9 cellular contexts compared by ENCODE assay signal in genomic region chr13:97254809-97255208, GRCh38. TPM values are rescaled to one million over a fixed set of nuclear protein-coding genes. Genes with fewer than 3 reads are reported as not detected.
DNase-seq lines count a peak whose midpoint lies in the region; ATAC-seq, FAIRE-seq and TF ChIP-seq lines count a peak whose summit lies in the region.
"Had no signal": no experiment of that assay in that cellular context is flagged by ENCODE, and none has a peak within 500 bp of the region (broad histone marks: within the 10 kb centered on the region; RNA-seq: fewer than 3 reads in every experiment).

No MANE protein-coding gene starts in this region.

- H3K9me3 ChIP-seq in heart right ventricle (no peaks in the 10 kb centered on the region), right cardiac atrium (ENCODE audit: control insufficient read depth, low read length) (no peaks in the 10 kb centered on the region), K562 (replicated peaks; ENCODE audit: control insufficient read depth, insufficient read depth, low read depth, low read length) (no peaks in the 10 kb centered on the region), left lung (no peaks in the 10 kb centered on the region), uterus (no peaks in the 10 kb centered on the region)

- no peak for TF ChIP-seq RAD21 in K562 (CRISPR knock-in tag; conservative IDR thresholded peaks at IDR 0.05 in 1 of 2, IDR thresholded peaks at IDR 0.05 in 1 of 2)

- H2AFZ ChIP-seq in K562 (ENCODE audit: low read depth, low read length) = no peak overlapping the region

- H3K27me3 ChIP-seq in heart right ventricle = no peaks in the 10 kb centered on the region
- no peaks in the 10 kb centered on the region for H3K27me3 ChIP-seq in right cardiac atrium (ENCODE audit: control insufficient read depth, insufficient read depth)
- H3K27me3 ChIP-seq in K562 (ENCODE audit: control insufficient read depth in 2 of 2, insufficient read depth in 2 of 2, low read length in 2 of 2) = no peaks in the 10 kb centered on the region
- no peaks in the 10 kb centered on the region for H3K27me3 ChIP-seq in left lung
- H3K27me3 ChIP-seq in uterus = no peaks in the 10 kb centered on the region

- CTCF ChIA-PET in K562 (lab: Yijun Ruan, JAX; ENCODE audit: low intra/inter-chr PET ratio) = no interaction called here

- H3K9ac ChIP-seq in K562 (ENCODE audit: insufficient read depth in 1 of 2, low read depth in 2 of 2, low read length in 2 of 2) = peak overlapping the region in 1 of 2 experiments; percentile 93; a peak in 3 of 4 replicates

- H4K20me1 ChIP-seq in K562 (replicated peaks; ENCODE audit: control insufficient read depth, insufficient read depth, low read length) = no peaks in the 10 kb centered on the region

- FAIRE-seq in K562 (lab: Jason Lieb, UNC) = no peak

- H3K36me3 ChIP-seq in heart right ventricle = no peaks in the 10 kb centered on the region
- H3K36me3 ChIP-seq in K562 (ENCODE audit: control insufficient read depth, insufficient read depth, low read length) = peaks cover 11% of the 10 kb centered on the region; the same call in 2 of the 3 replicates
- no peaks in the 10 kb centered on the region for H3K36me3 ChIP-seq in left lung
- H3K36me3 ChIP-seq in uterus = no peaks in the 10 kb centered on the region

- in situ Hi-C loops in K562 (cut with MboI) = no loop called here

- POLR2A ChIA-PET in K562 (lab: Yijun Ruan, JAX) = no interaction called here

- no peak for DNase-seq in heart right ventricle
- DNase-seq in right cardiac atrium = no peak
- DNase-seq in K562 (ENCODE audit: extremely low read depth in 1 of 4, low spot score in 3 of 4) = no peak
- no peak for DNase-seq in left lung
- no peak for DNase-seq in uterus
- DNase-seq in left lobe of liver (ENCODE audit: low spot score) = no peak
- DNase-seq in foreskin melanocyte = no peak
- DNase-seq: amniotic stem cell had no signal

- H3K27ac ChIP-seq in heart right ventricle (peak overlapping the region in 7 of 10 donors; percentile 60 to 80 (median 72)), right cardiac atrium (ENCODE audit: low read length) (no peak overlapping the region), K562 (ENCODE audit: extremely low read depth, low read depth, low read length) (peak overlapping the region; percentile 100), left lung (peak overlapping the region; percentile 75 to 79), uterus (peak overlapping the region; percentile 63 to 71)

- TF ChIP-seq EP300 in K562 (IDR thresholded peaks at IDR 0.05; ENCODE audit: low read length) = no peak

- no TSS peak for BruUV-seq in K562 (replicated peaks; lab: Mats Ljungman, UMichigan)

- peaks cover 89% of the 10 kb centered on the region for H3K79me2 ChIP-seq in K562 (ENCODE audit: control insufficient read depth, insufficient read depth, low read length)

- 75 to 82% methylated on average over 3 of the region's 3 CpGs for WGBS in heart right ventricle, 2 donors
- 81% methylated on average over 3 of the region's 3 CpGs for WGBS in right cardiac atrium
- 13% methylated on average over 3 of the region's 3 CpGs for WGBS in K562 (ENCODE audit: insufficient coverage, low coverage, missing lambda C conversion rate)

- peak overlapping the region; percentile 59 for H3K4me2 ChIP-seq in K562 (ENCODE audit: insufficient read depth, low read length)

- ATAC-seq in heart right ventricle (no peak), right cardiac atrium (no peak), K562 (0 out of 3 replicates have a peak, but pooled peaks have one; percentile 4), left lung (peak; percentile 2), GM19023 (IDR thresholded peaks at IDR 0.05; ENCODE audit: unreplicated experiment) (no peak), left lobe of liver (no peak)

- no peak for TF ChIP-seq CTCF in heart right ventricle (IDR thresholded peaks at IDR 0.05)
- TF ChIP-seq CTCF in K562 (IDR thresholded peaks at IDR 0.05 in 2 of 3, conservative IDR thresholded peaks at IDR 0.05 in 1 of 3; ENCODE audit: insufficient read depth in 2 of 3, low read depth in 1 of 3, low read length in 3 of 3) = no peak
- TF ChIP-seq CTCF in left lung (IDR thresholded peaks at IDR 0.05) = no peak
- no peak for TF ChIP-seq CTCF in uterus (IDR thresholded peaks at IDR 0.05)

- TF ChIP-seq POLR2A in K562 (conservative IDR thresholded peaks at IDR 0.05) (no peak), uterus (IDR thresholded peaks at IDR 0.05) (no peak)

- no peaks in the 10 kb centered on the region for H3K9me1 ChIP-seq in K562 (ENCODE audit: control insufficient read depth, insufficient read depth, low read length)

- H3K4me1 ChIP-seq in heart right ventricle (peaks cover 16 to 87% (median 81%) of the 10 kb centered on the region in 9 donors), right cardiac atrium (ENCODE audit: control insufficient read depth, insufficient read depth, low read length) (peaks cover 28% of the 10 kb centered on the region), K562 (replicated peaks in 1 of 2; ENCODE audit: control insufficient read depth in 2 of 2, insufficient read depth in 2 of 2, low read length in 2 of 2) (peaks cover 17 to 52% of the 10 kb centered on the region in 2 experiments; a peak in 4 of 5 replicates), left lung (peaks cover 60 to 65% of the 10 kb centered on the region in 2 donors), uterus (peaks cover 20 to 22% of the 10 kb centered on the region in 2 donors)

- H3K4me3 ChIP-seq in heart right ventricle (no peak overlapping the region), right cardiac atrium (ENCODE audit: low read length) (no peak overlapping the region), K562 (no peak overlapping the region), left lung (no peak overlapping the region), uterus (no peak overlapping the region)

- intact Hi-C loops in heart right ventricle (cut with DNase I) (loop anchor here in 1 of 10 donors (5.0 kb wide), 1 partner anchor 33 kb away; the partner anchor contains the start of gene MBNL2), right cardiac atrium (cut with DNase I) (no loop called here), K562 (cut with micrococcal nuclease) (loop anchor here (5.0 kb wide), 2 partner anchors 87 to 143 kb away; no protein-coding TSS in a partner anchor), left lung (cut with DNase I) (no loop called here), uterus (cut with DNase I; ENCODE audit: low total_unique reads) (no loop called here)

TF ChIP-seq in K562, 482 proteins besides CTCF, POLR2A, EP300 and RAD21 (continues in another document):
- TF ChIP-seq ZFP91 (CRISPR knock-in tag; IDR thresholded peaks at IDR 0.05) (no peak), ATF3 (IDR thresholded peaks at IDR 0.05) (peak; percentile 39; the same call in 1 of the 2 replicates), ATF3 (CRISPR knock-in tag; conservative IDR thresholded peaks at IDR 0.05) (no peak)

RNA-seq across cellular contexts. Expression of gene MBNL2, which starts 32.7 kb away (rescaled TPM):
- total RNA-seq in heart right ventricle (10 to 100 TPM; 59.7 to 95.0 (median 85.2) TPM), right cardiac atrium (10 to 100 TPM; 71.8 to 89.6 (median 76.2) TPM), K562 (2014; rRNA removed) (13.8 and 14.1 TPM in 2 replicates), K562 (2014; rRNA removed; fragmentation: Illumina TruSeq; extraction: Trizol) (22.8 and 26.7 TPM in 2 replicates), K562 (2015; rRNA removed; fragmentation: Illumina TruSeq; extraction: Trizol) (6.3 and 7.5 TPM in 2 replicates), K562 (2021) (22.0 and 24.8 TPM in 2 replicates), left lung (10 to 100 TPM; 75.9 to 86.3 TPM), uterus (100 to 1,000 TPM in 1 of 4 donors, 10 to 100 TPM in 3; 50.7 to 115 (median 72.0) TPM), left lobe of liver (31.4 TPM)
- polyA plus RNA-seq in heart right ventricle (10 to 100 TPM; 17.2 to 18.7 TPM), right cardiac atrium (23.2 TPM), K562 (2011; rRNA removed) (14.7 and 16.8 TPM in 2 replicates), K562 (2014; fragmentation: Illumina TruSeq; extraction: Trizol) (18.2 and 19.6 TPM in 2 replicates), K562 (2014; fragmentation: Nextera tagmentation; extraction: Ambion mirVana) (10 to 100 TPM in 1 of 2 experiments, 1 to 10 TPM in 1; 7.0 to 10.5 TPM), K562 (2014; rRNA removed) (9.1 and 11.7 TPM in 2 replicates)
- total RNA-seq in K562 (2011; cell fraction: chromatin; rRNA removed; ENCODE audit: low replicate concordance) = 15.8 and 50.2 TPM in 2 replicates
- total RNA-seq in K562 (2011; cell fraction: nucleolus; rRNA removed) = 6.8 and 9.1 TPM in 2 replicates
- total RNA-seq in K562 (2011; cell fraction: nucleoplasm; rRNA removed) = 14.8 and 18.3 TPM in 2 replicates
- 8.7 and 16.4 TPM in 2 replicates for polyA plus RNA-seq in K562 (2011; cell fraction: cytosol; rRNA removed)
- 14.1 and 16.0 TPM in 2 replicates for polyA plus RNA-seq in K562 (2011; cell fraction: nucleus; rRNA removed)
- polyA plus RNA-seq in K562 (2012) = 7.2 and 20.6 TPM in 2 replicates
- polyA minus RNA-seq in K562 (2011; rRNA and poly(A)+ RNA removed) = 63.7 and 74.2 TPM in 2 replicates
- polyA minus RNA-seq in K562 (2011; cell fraction: cytosol; rRNA and poly(A)+ RNA removed) = 18.5 and 23.4 TPM in 2 replicates
- polyA minus RNA-seq in K562 (2011; cell fraction: nucleus; rRNA and poly(A)+ RNA removed) = 16.4 and 39.1 TPM in 2 replicates

Comparison
In these comparisons a context has a peak if more than half of its experiments do, and no peak if none do; other contexts are left out.
1. ATAC-seq: peak in K562 (single experiment) and left lung (single experiment); none in heart right ventricle (0 of 8), right cardiac atrium (0 of 2), GM19023 (single experiment) and left lobe of liver (single experiment).